Comparison of ENCODE assay signal across 8 cellular contexts in the genomic region with DNA sequence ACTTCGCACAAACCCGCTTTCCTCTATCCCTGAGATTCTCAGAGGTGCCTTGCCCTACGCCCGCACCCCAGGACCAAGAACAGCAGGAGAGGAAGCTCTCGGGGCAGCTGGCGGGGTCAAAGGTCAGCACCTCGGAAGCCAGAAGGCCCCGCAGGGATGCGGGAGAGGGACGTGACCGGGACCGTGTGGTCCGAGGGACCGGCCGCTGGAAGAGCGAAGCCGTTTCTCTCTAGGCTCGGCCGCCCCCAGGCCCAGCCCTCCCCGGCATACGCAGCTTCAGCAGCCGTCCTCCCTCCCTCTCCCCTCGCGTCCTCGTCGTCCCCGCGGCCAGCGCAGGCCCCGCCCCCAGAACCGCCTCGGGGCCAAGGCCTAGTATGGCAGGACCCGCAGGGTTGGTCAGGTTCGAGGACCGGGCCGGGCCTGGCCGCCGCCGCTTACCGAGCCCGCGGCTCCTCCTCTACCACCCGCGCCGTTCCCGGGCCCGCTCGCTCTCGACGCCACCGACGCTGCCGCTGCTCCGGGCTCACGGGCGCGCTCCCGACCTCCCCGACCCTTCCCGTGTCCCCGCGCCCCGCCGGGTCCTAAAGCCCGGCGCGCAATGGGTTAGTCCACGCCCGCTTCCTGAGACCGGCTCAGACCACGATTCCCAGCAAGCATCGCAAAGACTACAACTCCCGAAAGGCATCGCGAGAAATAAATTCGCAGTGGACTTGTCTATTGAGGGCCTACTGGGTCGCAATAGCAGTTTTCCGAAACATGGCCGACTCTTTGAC. TPM values are rescaled to one million over a fixed set of nuclear protein-coding genes. Genes with fewer than 3 reads are reported as not detected.
DNase-seq lines count a peak whose midpoint lies in the region; ATAC-seq and TF ChIP-seq lines count a peak whose summit lies in the region.

A gene with protein sequence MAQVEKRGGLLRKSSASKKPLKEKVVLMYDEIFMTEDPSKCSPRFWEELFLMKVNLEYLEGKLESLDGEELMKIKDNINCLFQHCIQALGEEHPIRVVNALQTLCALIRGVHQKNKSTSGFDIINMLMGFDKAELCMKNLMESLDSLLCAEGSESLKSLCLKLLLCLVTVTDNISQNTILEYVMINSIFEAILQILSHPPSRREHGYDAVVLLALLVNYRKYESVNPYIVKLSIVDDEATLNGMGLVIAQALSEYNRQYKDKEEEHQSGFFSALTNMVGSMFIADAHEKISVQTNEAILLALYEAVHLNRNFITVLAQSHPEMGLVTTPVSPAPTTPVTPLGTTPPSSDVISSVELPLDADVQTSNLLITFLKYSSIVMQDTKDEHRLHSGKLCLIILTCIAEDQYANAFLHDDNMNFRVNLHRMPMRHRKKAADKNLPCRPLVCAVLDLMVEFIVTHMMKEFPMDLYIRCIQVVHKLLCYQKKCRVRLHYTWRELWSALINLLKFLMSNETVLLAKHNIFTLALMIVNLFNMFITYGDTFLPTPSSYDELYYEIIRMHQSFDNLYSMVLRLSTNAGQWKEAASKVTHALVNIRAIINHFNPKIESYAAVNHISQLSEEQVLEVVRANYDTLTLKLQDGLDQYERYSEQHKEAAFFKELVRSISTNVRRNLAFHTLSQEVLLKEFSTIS (minus strand): TSS at position 527 of the 773 bp plus-strand sequence. CDS start 16,059 bp downstream, outside the sequence.

- H3F3A ChIP-seq in neural progenitor cell (ENCODE audit: low read depth): peaks cover 18% of the 10 kb centered on the region

- H3K27me3 Mint-ChIP-seq in neural progenitor cell (ENCODE audit: insufficient read depth, low read depth): peaks cover 2% of the 10 kb centered on the region

- H3K4me1 ChIP-seq in foreskin keratinocyte: no peaks in the 10 kb centered on the region
- no peaks in the 10 kb centered on the region for H3K4me1 ChIP-seq in neural progenitor cell

- peak within 1 kb of the TSS; percentile 97 for H3K27ac Mint-ChIP-seq in neural progenitor cell

- H3K4me1 Mint-ChIP-seq in neural progenitor cell: peaks cover 17% of the 10 kb centered on the region

- H3K4me2 ChIP-seq in neural progenitor cell: peak within 1 kb of the TSS; percentile 88

- H3K36me3 ChIP-seq in H7 (replicated peaks; ENCODE audit: control insufficient read depth, insufficient read depth, low read length) (no peaks in the 10 kb centered on the region), MG63 (peaks cover 3% of the 10 kb centered on the region; the same call in 1 of the 2 replicates), neural progenitor cell (no peaks in the 10 kb centered on the region)

- H3K4me3 ChIP-seq in H7 (ENCODE audit: insufficient read depth, low read depth, low read length): peak within 1 kb of the TSS; percentile 95
- peak within 1 kb of the TSS; percentile 94 for H3K4me3 ChIP-seq in MG63
- peak within 1 kb of the TSS; percentile 81 for H3K4me3 ChIP-seq in neural progenitor cell

- DNase-seq in ELR (ENCODE audit: low read depth) (peak; percentile 98), H7 (peak; percentile 98), MG63 (peak; percentile 97), SIG-M5 treated with dmso at 0.1 percent for 504 hours (lab: John Stamatoyannopoulos, UW; ENCODE audit: unreplicated experiment) (peak; percentile 96), activated gamma-delta T cell treated with Interleukin-2 at 50 U/mL for 16 hours (peak; percentile 86), foreskin keratinocyte (peak; percentile 86 to 93), neural progenitor cell (ENCODE audit: low spot score) (peak; percentile 98), stromal cell of bone marrow (ENCODE audit: low read depth) (peak; percentile 97)

- H3K27ac ChIP-seq in foreskin keratinocyte (peak within 1 kb of the TSS; percentile 42), neural progenitor cell (peak within 1 kb of the TSS; percentile 49)

- peak within 1 kb of the TSS; percentile 98 for H3K4me3 Mint-ChIP-seq in neural progenitor cell

- H3K27me3 ChIP-seq in H7 (ENCODE audit: control insufficient read depth, insufficient read depth, low read length): no peaks in the 10 kb centered on the region
- H3K27me3 ChIP-seq in MG63: no peaks in the 10 kb centered on the region
- H3K27me3 ChIP-seq in foreskin keratinocyte: no peaks in the 10 kb centered on the region
- H3K27me3 ChIP-seq in neural progenitor cell: no peaks in the 10 kb centered on the region

- no peaks in the 10 kb centered on the region for H3K36me3 Mint-ChIP-seq in neural progenitor cell

- H4K20me1 ChIP-seq in neural progenitor cell (ENCODE audit: low read depth): peaks cover 40% of the 10 kb centered on the region

- peak; percentile 95 for ATAC-seq in foreskin keratinocyte

- H3K9ac ChIP-seq in neural progenitor cell: no peak within 1 kb of the TSS

- H3K9me3 ChIP-seq in MG63: no peaks in the 10 kb centered on the region
- H3K9me3 ChIP-seq in neural progenitor cell (ENCODE audit: low read depth): no peaks in the 10 kb centered on the region

- peak; percentile 11 for TF ChIP-seq CTCF in foreskin keratinocyte (conservative IDR thresholded peaks at IDR 0.05)
- TF ChIP-seq CTCF in neural progenitor cell (IDR thresholded peaks at IDR 0.05): no peak

- H2AFZ ChIP-seq in neural progenitor cell (replicated peaks): peak within 1 kb of the TSS; percentile 97

- H3K79me2 ChIP-seq in neural progenitor cell (ENCODE audit: low read depth): peaks cover 48% of the 10 kb centered on the region

- no peaks in the 10 kb centered on the region for H3K9me3 Mint-ChIP-seq in neural progenitor cell

RNA-seq across cellular contexts. Expression of the gene that starts here (rescaled TPM):
- 4.4 and 4.5 TPM in 2 replicates for total RNA-seq in H7 (2014; rRNA removed; shearing (Covaris generic))
- 12.6 and 16.0 TPM in 2 replicates for total RNA-seq in MG63 (2014; rRNA removed; shearing (Covaris generic); ENCODE audit: low replicate concordance)
- total RNA-seq in foreskin keratinocyte (13.5 and 14.2 TPM in 2 replicates), neural progenitor cell (ENCODE audit: low replicate concordance) (11.8 and 14.5 TPM in 2 replicates)
- polyA plus RNA-seq in foreskin keratinocyte: 14.6 and 15.1 TPM in 2 replicates

Comparison
In these comparisons a context has a peak if more than half of its experiments do, and no peak if none do; other contexts are left out.
1. Peak in every context shown above with its lines: DNase-seq, ATAC-seq, H3K4me3 ChIP-seq and H3K27ac ChIP-seq.